Comparison of ENCODE assay signal across 16 cellular contexts in the genomic region with DNA sequence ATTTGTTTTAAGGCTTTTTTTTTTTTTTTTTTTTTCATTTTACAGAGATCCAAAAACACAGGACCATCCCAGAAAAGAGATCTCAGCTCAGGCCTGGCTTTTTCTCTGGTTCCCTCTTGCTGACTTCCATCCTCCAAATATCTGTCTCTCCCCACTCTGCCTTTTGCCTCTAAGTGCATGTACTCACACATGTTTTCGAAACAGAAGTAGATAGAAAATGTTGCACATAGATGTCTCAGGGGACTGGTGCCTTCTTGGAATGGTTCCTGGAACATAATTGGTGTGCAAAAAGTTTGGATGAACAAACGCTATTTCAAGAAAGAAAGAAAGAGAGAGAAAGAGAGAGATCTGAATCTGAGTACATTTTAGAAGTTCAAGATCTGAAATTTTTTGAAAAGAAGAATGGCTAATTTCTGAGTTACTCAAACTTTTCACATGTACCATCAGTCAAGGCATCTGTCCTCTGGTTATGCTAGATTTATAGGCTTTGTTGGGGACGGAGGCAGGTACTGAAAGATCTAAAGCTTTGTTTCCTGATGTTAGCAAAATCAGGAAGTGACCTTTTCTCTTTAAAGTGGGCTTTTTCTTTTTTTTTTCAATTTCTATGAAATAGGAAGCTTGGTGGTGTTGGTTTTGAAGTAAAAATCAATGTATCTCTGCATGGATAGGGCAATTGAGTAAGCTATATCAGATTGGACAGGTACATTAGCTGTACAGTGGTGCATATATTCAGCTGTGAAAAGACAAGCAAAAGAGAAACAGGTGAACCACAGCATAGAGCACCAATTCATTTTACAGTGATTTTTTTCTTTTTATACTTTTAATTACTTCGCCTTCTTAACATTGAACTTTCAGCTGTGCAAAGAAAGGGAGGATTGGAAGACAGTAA. TPM values are rescaled to one million over a fixed set of nuclear protein-coding genes. Genes with fewer than 3 reads are reported as not detected.
DNase-seq lines count a peak whose midpoint lies in the region; ATAC-seq, FAIRE-seq and TF ChIP-seq lines count a peak whose summit lies in the region.
"Had no signal": no experiment of that assay in that cellular context is flagged by ENCODE, and none has a peak within 500 bp of the region (broad histone marks: within the 10 kb centered on the region; RNA-seq: fewer than 3 reads in every experiment).

No MANE protein-coding gene starts in this region.

- POLR2A ChIA-PET in activated CD4-positive, alpha-beta T cell treated with anti-CD3 and anti-CD28 coated beads for 36 hours (lab: Charles Lee), result interaction anchor here (0.6 kb wide), 1 partner anchor 61 kb away, joined by 4 read pairs; no protein-coding TSS in a partner anchor
- POLR2A ChIA-PET in naive thymus-derived CD8-positive, alpha-beta T cell (lab: Charles Lee), result interaction anchor here (0.7 to 2.5 kb wide), 4 partner anchors 9 to 39 kb away, joined by 3 to 15 read pairs (median 4); a partner anchor contains a TSS
- POLR2A ChIA-PET in RWPE1 (lab: Yijun Ruan, JAX; ENCODE audit: low non-redundant PET), result no interaction called here

- peak; percentile 45 for FAIRE-seq in H54 (lab: Jason Lieb, UNC)
- FAIRE-seq: small intestine had no signal

- TF ChIP-seq CTCF in GM13976 (IDR thresholded peaks at IDR 0.05; ENCODE audit: borderline replicate concordance, control extremely low read depth, extremely low read depth, insufficient read depth, missing control alignments) (no peak), RWPE1 (conservative IDR thresholded peaks at IDR 0.05; ENCODE audit: low read depth) (no peak)

- no peak overlapping the region for H3K27ac ChIP-seq in RWPE1
- H3K27ac ChIP-seq: brain microvascular endothelial cell, gastrocnemius medialis, suprapubic skin had no signal

- H3K9me3 Mint-ChIP-seq in activated CD4-positive, alpha-beta T cell treated with anti-CD3 and anti-CD28 coated beads for 36 hours (ENCODE audit: low read depth), result no peaks in the 10 kb centered on the region
- H3K9me3 Mint-ChIP-seq in activated naive CD8-positive, alpha-beta T cell treated with anti-CD3 and anti-CD28 coated beads for 36 hours, result peaks cover 3% of the 10 kb centered on the region
- no peaks in the 10 kb centered on the region for H3K9me3 Mint-ChIP-seq in naive thymus-derived CD8-positive, alpha-beta T cell

- H3K36me3 Mint-ChIP-seq in activated CD4-positive, alpha-beta T cell treated with anti-CD3 and anti-CD28 coated beads for 36 hours (ENCODE audit: low read depth), result no peaks in the 10 kb centered on the region
- H3K36me3 Mint-ChIP-seq in activated naive CD8-positive, alpha-beta T cell treated with anti-CD3 and anti-CD28 coated beads for 36 hours, result no peaks in the 10 kb centered on the region
- no peaks in the 10 kb centered on the region for H3K36me3 Mint-ChIP-seq in naive thymus-derived CD8-positive, alpha-beta T cell

- TF ChIP-seq POLR2A in H54 (IDR thresholded peaks at IDR 0.05; ENCODE audit: low read depth, low read length), result no peak

- ATAC-seq in activated CD4-positive, alpha-beta T cell treated with anti-CD3 and anti-CD28 coated beads for 36 hours, result no peak
- ATAC-seq in naive thymus-derived CD8-positive, alpha-beta T cell, result peak; percentile 69 to 73
- ATAC-seq: activated CD4-positive, CD25-positive, alpha-beta regulatory T cell treated with anti-CD3 and anti-CD28 coated beads, Interleukin-2, amount 50 U/mL, for 24 hours had no signal

- in situ Hi-C loops in GM13976 (cut with MboI; ENCODE audit: low sequenced_read_pairs, unreplicated experiment), result no loop called here

- H3K27me3 Mint-ChIP-seq in activated CD4-positive, alpha-beta T cell treated with anti-CD3 and anti-CD28 coated beads for 36 hours, result no peaks in the 10 kb centered on the region
- no peaks in the 10 kb centered on the region for H3K27me3 Mint-ChIP-seq in activated naive CD8-positive, alpha-beta T cell treated with anti-CD3 and anti-CD28 coated beads for 36 hours
- no peaks in the 10 kb centered on the region for H3K27me3 Mint-ChIP-seq in naive thymus-derived CD8-positive, alpha-beta T cell

- peaks cover 18% of the 10 kb centered on the region for H3K4me1 Mint-ChIP-seq in activated CD4-positive, alpha-beta T cell treated with anti-CD3 and anti-CD28 coated beads for 36 hours
- H3K4me1 Mint-ChIP-seq in activated naive CD8-positive, alpha-beta T cell treated with anti-CD3 and anti-CD28 coated beads for 36 hours, result peaks cover 18% of the 10 kb centered on the region
- H3K4me1 Mint-ChIP-seq in naive thymus-derived CD8-positive, alpha-beta T cell, result peaks cover 23 to 37% (median 29%) of the 10 kb centered on the region in 4 donors

- H3K4me3 Mint-ChIP-seq in activated CD4-positive, alpha-beta T cell treated with anti-CD3 and anti-CD28 coated beads for 36 hours, result no peak overlapping the region
- peak overlapping the region; percentile 23 for H3K4me3 Mint-ChIP-seq in activated naive CD8-positive, alpha-beta T cell treated with anti-CD3 and anti-CD28 coated beads for 36 hours
- peak overlapping the region; percentile 16 to 72 (median 62) for H3K4me3 Mint-ChIP-seq in naive thymus-derived CD8-positive, alpha-beta T cell

- CTCF ChIA-PET in activated CD4-positive, alpha-beta T cell treated with anti-CD3 and anti-CD28 coated beads for 36 hours (lab: Charles Lee), result interaction anchor here (0.6 to 1.3 kb wide), 2 partner anchors 11 to 33 kb away, joined by 3 read pairs; no protein-coding TSS in a partner anchor
- CTCF ChIA-PET in RWPE1 (lab: Yijun Ruan, JAX), result interaction anchor here (0.6 kb wide), 1 partner anchor 12 kb away, joined by 5 read pairs; no protein-coding TSS in a partner anchor

- H3K27ac Mint-ChIP-seq in activated CD4-positive, alpha-beta T cell treated with anti-CD3 and anti-CD28 coated beads for 36 hours, result peak overlapping the region; percentile 34
- H3K27ac Mint-ChIP-seq in activated naive CD8-positive, alpha-beta T cell treated with anti-CD3 and anti-CD28 coated beads for 36 hours, result peak overlapping the region; percentile 57
- H3K27ac Mint-ChIP-seq in naive thymus-derived CD8-positive, alpha-beta T cell, result peak overlapping the region; percentile 57 to 87 (median 73)

- DNase-seq in activated CD4-positive, alpha-beta T cell treated with anti-CD3 and anti-CD28 coated beads for 36 hours, result no peak
- no peak for DNase-seq in activated CD4-positive, alpha-beta T cell treated with anti-CD3 and anti-CD28 coated beads for 4 hours
- DNase-seq in H54 (ENCODE audit: insufficient read length, low spot score) (no peak), retina (no peak), GM13976 (ENCODE audit: low spot score) (no peak), RWPE1 (ENCODE audit: low spot score) (no peak)
- no peak for DNase-seq in activated naive CD8-positive, alpha-beta T cell treated with anti-CD3 and anti-CD28 coated beads for 36 hours
- DNase-seq in naive thymus-derived CD8-positive, alpha-beta T cell, result peak in 3 of 10 donors; percentile 32 to 44 (median 35)
- DNase-seq: brain microvascular endothelial cell; effector CD4-positive, alpha-beta T cell; NCI-H2227 treated with DMSO at 0.1 percent for 48 hours; small intestine had no signal

- intact Hi-C loops in activated CD4-positive, alpha-beta T cell treated with anti-CD3 and anti-CD28 coated beads for 36 hours (cut with DNase I, micrococcal nuclease), result no loop called here

RNA-seq across cellular contexts. Expression of a gene that starts 8.5 kb away (rescaled TPM):
- 10 to 100 TPM; 42.3 to 48.2 TPM for total RNA-seq in activated CD4-positive, alpha-beta T cell treated with anti-CD3 and anti-CD28 coated beads for 36 hours
- total RNA-seq in activated naive CD8-positive, alpha-beta T cell treated with anti-CD3 and anti-CD28 coated beads for 36 hours, result 10 to 100 TPM; 57.3 to 59.9 TPM
- total RNA-seq in naive thymus-derived CD8-positive, alpha-beta T cell, result 10 to 100 TPM; 15.9 to 21.3 TPM
- 10 to 100 TPM; 38.4 to 81.3 (median 69.8) TPM for polyA plus RNA-seq in naive thymus-derived CD8-positive, alpha-beta T cell
- total RNA-seq: HT-29 had no signal
